In genomic region chr15:67775265-67775664, GRCh38 we compare ENCODE assay signal across 24 cellular contexts. TPM values are rescaled to one million over a fixed set of nuclear protein-coding genes. Genes with fewer than 3 reads are reported as not detected.
DNase-seq lines count a peak whose midpoint lies in the region; ATAC-seq and TF ChIP-seq lines count a peak whose summit lies in the region.
"Had no signal": no experiment of that assay in that cellular context is flagged by ENCODE, and none has a peak within 500 bp of the region (broad histone marks: within the 10 kb centered on the region; RNA-seq: fewer than 3 reads in every experiment).

No MANE protein-coding gene starts in this region.

- H2AFZ ChIP-seq in IMR-90 (replicated peaks; ENCODE audit: low read length, poor library complexity): no peak overlapping the region
- H2AFZ ChIP-seq: GM23338 had no signal

- POLR2A ChIA-PET in IMR-90 (lab: Charles Lee; ENCODE audit: unreplicated experiment): no interaction called here

- no peak overlapping the region for H2BK120ac ChIP-seq in IMR-90 (ENCODE audit: low read depth, low read length)

- no peak overlapping the region for H2BK20ac ChIP-seq in IMR-90 (ENCODE audit: low read depth, low read length)

- DNase-seq in activated T-cell treated with anti-CD3 and anti-CD28 coated beads, Interleukin-2, amount 50 U/mL, for 24 hours: no peak
- DNase-seq in activated T-cell treated with anti-CD3 and anti-CD28 coated beads, Interleukin-2, amount 50 U/mL, for 1 hour: no peak
- DNase-seq in IMR-90 (peak; percentile 11), SJCRH30 (peak; percentile 56 to 72), DMS114 treated with DMSO at 0.1 percent for 48 hours (lab: John Stamatoyannopoulos, UW; ENCODE audit: unreplicated experiment) (no peak), activated gamma-delta T cell treated with Interleukin-2 at 50 U/mL for 16 hours (no peak)
- DNase-seq: Caco-2; CD4-positive, CD25-positive, alpha-beta regulatory T cell; CD8-positive, alpha-beta T cell; DMS79; EL; GDM1; H9; HFFc6 had no signal

- no CpG with 5 or more reads among the region's 2 CpGs for WGBS in IMR-90 (ENCODE audit: extremely low coverage in 2 of 2, insufficient read length in 1 of 2), 2 experiments

- no peaks in the 10 kb centered on the region for H3K27me3 ChIP-seq in IMR-90 (ENCODE audit: control insufficient read depth, insufficient read depth, low read length)
- H3K27me3 ChIP-seq in SJCRH30: no peaks in the 10 kb centered on the region
- H3K27me3 ChIP-seq: BLaER1 had no signal

- no peak for ATAC-seq in IMR-90 (ENCODE audit: low read depth)
- no peak for ATAC-seq in HG02588 (IDR thresholded peaks at IDR 0.05; ENCODE audit: unreplicated experiment)
- ATAC-seq: CD8-positive, alpha-beta T cell; GM12878; HCT116 had no signal

- dilution Hi-C loops in IMR-90 (cut with HindIII; ENCODE audit: low sequenced_read_pairs, unreplicated experiment): no loop called here

- TF ChIP-seq CTCF in IMR-90 (conservative IDR thresholded peaks at IDR 0.05; ENCODE audit: low read depth, low read length) (no peak), nephron (IDR thresholded peaks at IDR 0.05; ENCODE audit: unreplicated experiment in 3 of 3) (no peak)

- H2BK5ac ChIP-seq in IMR-90 (ENCODE audit: low read depth, low read length, poor library complexity, severe bottlenecking): no peak overlapping the region

- TF ChIP-seq POLR2A in IMR-90 (IDR thresholded peaks at IDR 0.05; ENCODE audit: low read depth, low read length): no peak

- no peak overlapping the region for H4K91ac ChIP-seq in IMR-90 (ENCODE audit: insufficient read depth, low read depth, low read length)

- H3K9me1 ChIP-seq in IMR-90 (ENCODE audit: insufficient read depth, low read length): peaks cover 5% of the 10 kb centered on the region; the same call in 1 of the 2 replicates

- H3K4me3 ChIP-seq in IMR-90 (ENCODE audit: insufficient read depth, low read depth, low read length): no peak overlapping the region
- no peak overlapping the region for H3K4me3 ChIP-seq in SJCRH30
- H3K4me3 ChIP-seq: BLaER1, GM12878, GM23338 had no signal

- BruUV-seq in IMR-90 (replicated peaks; lab: Mats Ljungman, UMichigan): no TSS peak

- H2AK5ac ChIP-seq in IMR-90 (ENCODE audit: low read depth, low read length): no peak overlapping the region

- no peaks in the 10 kb centered on the region for H3K27me3 Mint-ChIP-seq in activated T-cell treated with anti-CD3 and anti-CD28 coated beads, Interleukin-2, amount 50 U/mL, for 24 hours
- peaks cover 12% of the 10 kb centered on the region for H3K27me3 Mint-ChIP-seq in nephron (ENCODE audit: low read depth)
- H3K27me3 Mint-ChIP-seq: B cell; CD4-positive, CD25-positive, alpha-beta regulatory T cell had no signal

- H3K9ac ChIP-seq in IMR-90 (ENCODE audit: low read depth, low read length): no peak overlapping the region
- H3K9ac ChIP-seq: BLaER1 had no signal

- no peak overlapping the region for H3K4ac ChIP-seq in IMR-90 (ENCODE audit: low read depth, low read length)

- H3K9me3 ChIP-seq in IMR-90 (ENCODE audit: control insufficient read depth, insufficient read depth, low read length) (no peaks in the 10 kb centered on the region), SJCRH30 (replicated peaks) (no peaks in the 10 kb centered on the region)
- H3K9me3 ChIP-seq: BLaER1, Caco-2 had no signal

- intact Hi-C loops in IMR-90 (cut with micrococcal nuclease): no loop called here

- no peak for TF ChIP-seq RAD21 in IMR-90 (IDR thresholded peaks at IDR 0.05; ENCODE audit: low read length)

- no peaks in the 10 kb centered on the region for H3K9me3 Mint-ChIP-seq in activated T-cell treated with anti-CD3 and anti-CD28 coated beads, Interleukin-2, amount 50 U/mL, for 24 hours
- H3K9me3 Mint-ChIP-seq in nephron: no peaks in the 10 kb centered on the region
- H3K9me3 Mint-ChIP-seq: CD4-positive, CD25-positive, alpha-beta regulatory T cell; CD8-positive, alpha-beta T cell; GM23338; H9; HFFc6 had no signal

- H3K4me1 Mint-ChIP-seq in activated T-cell treated with anti-CD3 and anti-CD28 coated beads, Interleukin-2, amount 50 U/mL, for 24 hours (ENCODE audit: low read depth): no peaks in the 10 kb centered on the region
- peaks cover 68% of the 10 kb centered on the region for H3K4me1 Mint-ChIP-seq in nephron

- no peaks in the 10 kb centered on the region; the same call in 1 of the 2 replicates for H4K20me1 ChIP-seq in IMR-90 (ENCODE audit: insufficient read depth, low read length)
- H4K20me1 ChIP-seq: BLaER1 had no signal

- no peak overlapping the region for H2BK15ac ChIP-seq in IMR-90 (ENCODE audit: low read depth, low read length)

- no peak overlapping the region for H2AK9ac ChIP-seq in IMR-90 (replicated peaks; ENCODE audit: low read depth, low read length, poor library complexity)

- H3K56ac ChIP-seq in IMR-90 (ENCODE audit: extremely low read depth, insufficient read depth, low read length): no peak overlapping the region

- in situ Hi-C loops in IMR-90 (cut with MboI; ENCODE audit: low sequenced_read_pairs): no loop called here

- H3K4me3 Mint-ChIP-seq in activated T-cell treated with anti-CD3 and anti-CD28 coated beads, Interleukin-2, amount 50 U/mL, for 24 hours: no peak overlapping the region
- H3K4me3 Mint-ChIP-seq in nephron: no peak overlapping the region
- H3K4me3 Mint-ChIP-seq: B cell; CD4-positive, CD25-positive, alpha-beta regulatory T cell; CD8-positive, alpha-beta T cell; GM23338; H9; HFFc6 had no signal

- peaks cover 8% of the 10 kb centered on the region for H3K36me3 Mint-ChIP-seq in activated T-cell treated with anti-CD3 and anti-CD28 coated beads, Interleukin-2, amount 50 U/mL, for 24 hours (ENCODE audit: low read depth)
- H3K36me3 Mint-ChIP-seq in nephron (ENCODE audit: low read depth): no peaks in the 10 kb centered on the region

- no peak overlapping the region for H3K23ac ChIP-seq in IMR-90 (ENCODE audit: low read depth, low read length)

- peaks cover 2% of the 10 kb centered on the region; the same call in 1 of the 2 replicates for H3K36me3 ChIP-seq in IMR-90 (ENCODE audit: control insufficient read depth, insufficient read depth, low read length)
- H3K36me3 ChIP-seq in SJCRH30: no peaks in the 10 kb centered on the region

- H3K18ac ChIP-seq in IMR-90 (ENCODE audit: low read depth, low read length): no peak overlapping the region

- no peak overlapping the region for H3K14ac ChIP-seq in IMR-90 (replicated peaks; ENCODE audit: low read depth, low read length)

- H4K5ac ChIP-seq in IMR-90 (ENCODE audit: low read depth, low read length): no peak overlapping the region

- peak overlapping the region; percentile 11 for H3K27ac Mint-ChIP-seq in activated T-cell treated with anti-CD3 and anti-CD28 coated beads, Interleukin-2, amount 50 U/mL, for 24 hours
- H3K27ac Mint-ChIP-seq in nephron: peak overlapping the region in 2 of 3 experiments; percentile 13 to 24
- H3K27ac Mint-ChIP-seq: B cell; CD8-positive, alpha-beta T cell; GM23338; H9; HFFc6 had no signal

- H3K4me2 ChIP-seq in IMR-90 (ENCODE audit: low read depth, low read length): no peak overlapping the region
- H3K4me2 ChIP-seq: BLaER1, GM23338 had no signal

- CTCF ChIA-PET in IMR-90 (lab: Yijun Ruan, JAX): no interaction called here

- no peak overlapping the region for H4K8ac ChIP-seq in IMR-90 (ENCODE audit: low read depth in 2 of 2, low read length in 2 of 2)

- H3K79me1 ChIP-seq in IMR-90 (ENCODE audit: low read depth in 1 of 2, low read length in 2 of 2): no peaks in the 10 kb centered on the region

- H3K4me1 ChIP-seq in IMR-90 (ENCODE audit: control insufficient read depth, insufficient read depth, low read length) (peaks cover 2% of the 10 kb centered on the region; the same call in 1 of the 2 replicates), SJCRH30 (peaks cover 64% of the 10 kb centered on the region)
- H3K4me1 ChIP-seq: Caco-2 had no signal

- no peak overlapping the region for H3K27ac ChIP-seq in IMR-90 (ENCODE audit: insufficient read depth, low read length)
- no peak overlapping the region for H3K27ac ChIP-seq in SJCRH30
- H3K27ac ChIP-seq: BLaER1, C4-2B had no signal

TF ChIP-seq in IMR-90, 13 proteins besides CTCF, POLR2A, EP300 and RAD21:
- no peak for TF ChIP-seq SMC3 (IDR thresholded peaks at IDR 0.05; ENCODE audit: low read depth, low read length)
- TF ChIP-seq RCOR1 (IDR thresholded peaks at IDR 0.05; ENCODE audit: insufficient replicate concordance, low read length): no peak

RNA-seq across cellular contexts. Expression of gene SKOR1, which starts 50.0 kb away (rescaled TPM):
- total RNA-seq in IMR-90 (2012; rRNA removed): not detected in 2 replicates
- 0.03 and 0.06 TPM in 2 replicates for polyA plus RNA-seq in IMR-90 (2012; rRNA removed)
- 0.07 TPM in 1 of 2 replicates, not detected in the other for polyA plus RNA-seq in IMR-90 (2012; cell fraction: cytosol; rRNA removed)
- 0.21 and 0.52 TPM in 2 replicates for polyA plus RNA-seq in IMR-90 (2012; cell fraction: nucleus; rRNA removed; ENCODE audit: low replicate concordance)
- total RNA-seq in SJCRH30 (2014; rRNA removed; shearing (Covaris generic)): 3.1 and 4.5 TPM in 2 replicates
- total RNA-seq: A172, Caco-2, H4 had no signal
- polyA plus RNA-seq: CD4-positive, CD25-positive, alpha-beta regulatory T cell; GM23338 had no signal

Comparison
In these comparisons a context has a peak if more than half of its experiments do, and no peak if none do; other contexts are left out.
1. DNase-seq: peak in IMR-90 (single experiment) and SJCRH30 (2 of 2); none in activated T-cell treated with anti-CD3 and anti-CD28 coated beads, Interleukin-2, amount 50 U/mL, for 24 hours (single experiment), activated T-cell treated with anti-CD3 and anti-CD28 coated beads, Interleukin-2, amount 50 U/mL, for 1 hour (single experiment), DMS114 treated with DMSO at 0.1 percent for 48 hours (single experiment) and activated gamma-delta T cell treated with Interleukin-2 at 50 U/mL for 16 hours (single experiment).